33 cellular contexts compared by ENCODE assay signal in the genomic region with DNA sequence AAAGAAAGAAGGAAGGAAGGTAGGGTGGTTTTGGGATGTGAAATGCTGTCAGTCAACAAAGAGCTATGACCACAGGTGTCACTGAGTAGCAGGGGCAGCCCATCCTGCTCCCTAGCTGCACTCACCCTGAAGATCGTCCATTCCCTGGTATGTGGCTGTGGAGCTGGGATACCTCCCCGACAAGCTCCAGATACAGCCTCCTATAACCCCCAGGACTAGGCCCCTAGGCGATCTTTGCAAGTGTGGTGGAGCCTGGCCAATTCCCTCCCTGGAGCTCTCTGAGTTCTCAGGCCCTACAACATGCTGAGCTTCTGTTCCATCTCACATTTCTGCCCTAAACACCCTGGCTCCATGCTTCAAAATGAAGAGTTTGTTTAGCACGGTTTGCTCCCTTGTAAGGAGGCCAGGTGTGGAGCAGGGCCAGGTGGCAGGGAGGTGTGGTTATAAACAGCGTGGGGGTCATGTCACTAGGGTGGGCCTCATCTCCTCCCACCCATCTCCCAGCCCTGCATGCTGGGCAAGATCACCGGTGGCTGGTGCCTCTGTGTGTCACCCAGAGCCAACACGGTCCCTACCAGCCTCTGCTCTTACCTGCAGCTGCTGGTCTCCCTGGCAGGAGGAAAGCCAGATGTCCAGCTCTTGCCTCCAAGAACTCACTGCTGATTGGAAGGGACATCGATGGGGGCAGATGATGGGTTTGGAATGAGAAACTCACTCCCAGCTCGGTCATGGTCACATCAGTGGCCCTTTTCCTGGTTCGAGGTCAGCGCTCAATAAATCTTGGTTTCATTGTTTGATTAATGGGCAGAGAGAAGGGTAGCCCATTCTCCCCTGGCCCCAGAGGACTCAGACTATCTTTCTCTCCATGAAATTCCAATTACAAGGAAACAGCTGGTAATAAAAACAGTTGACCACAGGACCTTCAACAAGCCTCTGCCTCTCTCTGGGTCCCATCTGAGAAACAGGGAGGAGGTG.
"Had no signal": no experiment of that assay in that cellular context is flagged by ENCODE, and none has a peak within 500 bp of the region (broad histone marks: within the 10 kb centered on the region; RNA-seq: fewer than 3 reads in every experiment).

No MANE protein-coding gene starts in this region.

- H3K4me1 Mint-ChIP-seq: activated B cell treated with CpG ODN at 0.5 μM for 24 hours, brain had no signal

- H3K36me3 ChIP-seq: adrenal gland, Peyer's patch had no signal

- H3K9me3 ChIP-seq: adrenal gland, Peyer's patch had no signal

- DNase-seq: activated B cell treated with CpG ODN at 0.5 μM for 24 hours; activated CD4-positive, alpha-beta T cell treated with anti-CD3 and anti-CD28 coated beads for 1 hour; activated CD4-positive, alpha-beta T cell treated with anti-CD3 and anti-CD28 coated beads for 48 hours; activated CD4-positive, alpha-beta T cell treated with anti-CD3 and anti-CD28 coated beads, Interleukin-2, amount 50 U/mL, for 48 hours; activated CD8-positive, alpha-beta T cell treated with anti-CD3 and anti-CD28 coated beads, Interleukin-2, amount 10 ng/mL, durations not matched to agents 7 days and 5 days; activated gamma-delta T cell treated with Interleukin-2 at 50 U/mL for 16 hours; activated naive CD4-positive, alpha-beta T cell treated with anti-CD3 and anti-CD28 coated beads for 36 hours; activated T-cell treated with anti-CD3 and anti-CD28 coated beads, Interleukin-2, amount 50 U/mL, for 24 hours; caudate nucleus; cerebellar nuclear complex; NCI-H1105; NCI-H1417 treated with DMSO at 0.1 percent for 48 hours; NCI-H1930; NCI-H2081 treated with DMSO at 0.1 percent for 48 hours; NCI-H226; NCI-H524; NCI-H69; NCI-H82; NK-92 treated with Interleukin-12 subunit alpha and Interleukin-12 subunit beta, amount 100 ng/mL, for 24 hours; PC-3; Peyer's patch; RPMI8226; SIG-M5; SW 1271; T-helper 1 cell; T-helper 2 cell; T-helper 9 cell had no signal

- H3K27ac ChIP-seq: adrenal gland, Peyer's patch, VCaP had no signal

- H3K27ac Mint-ChIP-seq: activated B cell treated with CpG ODN at 0.5 μM for 24 hours; activated CD8-positive, alpha-beta T cell treated with anti-CD3 and anti-CD28 coated beads, Interleukin-2, amount 10 ng/mL, durations not matched to agents 7 days and 5 days; activated naive CD4-positive, alpha-beta T cell treated with anti-CD3 and anti-CD28 coated beads for 36 hours; activated naive CD4-positive, alpha-beta T cell treated with anti-CD3 and anti-CD28 coated beads, Interleukin-2, amount 50 U/mL, for 72 hours; activated T-cell treated with anti-CD3 and anti-CD28 coated beads, Interleukin-2, amount 50 U/mL, for 24 hours; brain had no signal

- H3K4me3 ChIP-seq: adrenal gland, K562, Peyer's patch had no signal

- FAIRE-seq: bronchial epithelial cell, K562 had no signal

- H3K36me3 Mint-ChIP-seq: activated naive CD4-positive, alpha-beta T cell treated with anti-CD3 and anti-CD28 coated beads, Interleukin-2, amount 50 U/mL, for 72 hours; brain had no signal

- H3K4me3 Mint-ChIP-seq: activated B cell treated with CpG ODN at 0.5 μM for 24 hours; activated CD8-positive, alpha-beta T cell treated with anti-CD3 and anti-CD28 coated beads, Interleukin-2, amount 10 ng/mL, durations not matched to agents 7 days and 5 days; activated naive CD4-positive, alpha-beta T cell treated with anti-CD3 and anti-CD28 coated beads for 36 hours; activated T-cell treated with anti-CD3 and anti-CD28 coated beads, Interleukin-2, amount 50 U/mL, for 24 hours; brain had no signal

- H3K4me1 ChIP-seq: adrenal gland, Peyer's patch had no signal

- H3K9me3 Mint-ChIP-seq: activated T-cell treated with anti-CD3 and anti-CD28 coated beads, Interleukin-2, amount 50 U/mL, for 24 hours had no signal

- H3K27me3 Mint-ChIP-seq: activated B cell treated with CpG ODN at 0.5 μM for 24 hours; activated T-cell treated with anti-CD3 and anti-CD28 coated beads, Interleukin-2, amount 50 U/mL, for 24 hours had no signal

- H3K27me3 ChIP-seq: adrenal gland, Peyer's patch had no signal

- ATAC-seq: activated CD8-positive, alpha-beta T cell treated with anti-CD3 and anti-CD28 coated beads, Interleukin-2, amount 10 ng/mL, durations not matched to agents 7 days and 5 days; activated naive CD4-positive, alpha-beta T cell treated with anti-CD3 and anti-CD28 coated beads, Interleukin-2, amount 50 U/mL, for 72 hours; K562; PC-3 had no signal
